ENCODE assay signal across 16 cellular contexts in genomic region chr3:190371152-190371551, GRCh38. TPM values are rescaled to one million over a fixed set of nuclear protein-coding genes. Genes with fewer than 3 reads are reported as not detected.
DNase-seq lines count a peak whose midpoint lies in the region; ATAC-seq and TF ChIP-seq lines count a peak whose summit lies in the region.
"Had no signal": no experiment of that assay in that cellular context is flagged by ENCODE, and none has a peak within 500 bp of the region (broad histone marks: within the 10 kb centered on the region; RNA-seq: fewer than 3 reads in every experiment).

No MANE protein-coding gene starts in this region.

- H4K20me1 ChIP-seq in smooth muscle cell (ENCODE audit: low read depth): no peaks in the 10 kb centered on the region
- H4K20me1 ChIP-seq: BLaER1 treated with 17β-estradiol and CSF1 and Interleukin-3, amounts not matched to agents 10 nM and 100 nM had no signal

- WGBS in smooth muscle cell (ENCODE audit: low lambda C conversion rate): 41% methylated on average over 2 of the region's 2 CpGs

- no peak overlapping the region for H2AFZ ChIP-seq in smooth muscle cell (ENCODE audit: low read depth)

- H3K36me3 ChIP-seq in smooth muscle cell (ENCODE audit: low read depth): no peaks in the 10 kb centered on the region
- H3K36me3 ChIP-seq: BLaER1 treated with 17β-estradiol and CSF1 and Interleukin-3, amounts not matched to agents 10 nM and 100 nM; HAP-1 had no signal

- DNase-seq in ELR (ENCODE audit: low read depth) (peak; percentile 66), RWPE1 (ENCODE audit: low spot score) (peak; percentile 32), epithelial cell of prostate (ENCODE audit: low read depth, low spot score) (no peak), smooth muscle cell (lab: John Stamatoyannopoulos, UW; ENCODE audit: unreplicated experiment) (no peak), HT-29 (ENCODE audit: low spot score) (no peak)
- DNase-seq: ACHN; CD4-positive, CD25-positive, alpha-beta regulatory T cell; DMS 273 treated with DMSO at 0.1 percent for 48 hours; GOT3 had no signal

- no peak for TF ChIP-seq CTCF in RWPE1 (conservative IDR thresholded peaks at IDR 0.05; ENCODE audit: low read depth)
- no peak for TF ChIP-seq CTCF in smooth muscle cell (IDR thresholded peaks at IDR 0.05; ENCODE audit: borderline replicate concordance, insufficient read depth, poor library complexity, severe bottlenecking)

- H3F3A ChIP-seq in smooth muscle cell (ENCODE audit: low read depth): no peaks in the 10 kb centered on the region

- H3K79me2 ChIP-seq in smooth muscle cell (ENCODE audit: low read depth): no peaks in the 10 kb centered on the region

- H3K4me1 ChIP-seq in smooth muscle cell (ENCODE audit: low read depth): no peaks in the 10 kb centered on the region
- H3K4me1 ChIP-seq: HAP-1 had no signal

- no peaks in the 10 kb centered on the region for H3K9me3 ChIP-seq in smooth muscle cell (replicated peaks; ENCODE audit: low read depth)
- H3K9me3 ChIP-seq: BLaER1 treated with 17β-estradiol and CSF1 and Interleukin-3, amounts not matched to agents 10 nM and 100 nM; HAP-1 had no signal

- no peak for ATAC-seq in GM19351 (IDR thresholded peaks at IDR 0.05; ENCODE audit: unreplicated experiment)
- no peak for ATAC-seq in GM19397 (IDR thresholded peaks at IDR 0.05; ENCODE audit: unreplicated experiment)
- ATAC-seq: GM12878 had no signal

- H3K9ac ChIP-seq in smooth muscle cell (ENCODE audit: low read depth): no peak overlapping the region
- H3K9ac ChIP-seq: BLaER1 treated with 17β-estradiol and CSF1 and Interleukin-3, amounts not matched to agents 10 nM and 100 nM had no signal

- H3K27ac ChIP-seq in RWPE1: no peak overlapping the region
- H3K27ac ChIP-seq in epithelial cell of prostate: peak overlapping the region; percentile 94
- H3K27ac ChIP-seq in smooth muscle cell (ENCODE audit: low read depth): peak overlapping the region; percentile 57
- H3K27ac ChIP-seq: BLaER1 treated with 17β-estradiol and CSF1 and Interleukin-3, amounts not matched to agents 10 nM and 100 nM had no signal

- no peaks in the 10 kb centered on the region for H3K27me3 ChIP-seq in smooth muscle cell (ENCODE audit: low read depth)
- H3K27me3 ChIP-seq: BLaER1 treated with 17β-estradiol and CSF1 and Interleukin-3, amounts not matched to agents 10 nM and 100 nM had no signal

- H3K4me2 ChIP-seq in smooth muscle cell: no peak overlapping the region
- H3K4me2 ChIP-seq: BLaER1 treated with 17β-estradiol and CSF1 and Interleukin-3, amounts not matched to agents 10 nM and 100 nM had no signal

- POLR2A ChIA-PET in RWPE1 (lab: Yijun Ruan, JAX; ENCODE audit: low non-redundant PET): no interaction called here

- no peak overlapping the region for H3K4me3 ChIP-seq in smooth muscle cell
- H3K4me3 ChIP-seq: BLaER1 treated with 17β-estradiol and CSF1 and Interleukin-3, amounts not matched to agents 10 nM and 100 nM; GM12878; HAP-1 had no signal

- CTCF ChIA-PET in RWPE1 (lab: Yijun Ruan, JAX): no interaction called here

RNA-seq across cellular contexts. Expression of gene CLDN16, which starts 16.8 kb away (rescaled TPM):
- total RNA-seq in smooth muscle cell: 0.13 and 0.45 TPM in 2 replicates
- polyA plus RNA-seq in smooth muscle cell: 0.40 TPM in 1 of 2 replicates, not detected in the other
- total RNA-seq in HT-29 (2014; rRNA removed; shearing (Covaris generic)): not detected in 2 replicates
- total RNA-seq: A172; CD4-positive, CD25-positive, alpha-beta regulatory T cell; G401 had no signal
- polyA plus RNA-seq: CD4-positive, CD25-positive, alpha-beta regulatory T cell had no signal

RNA-seq across cellular contexts. Expression of gene CLDN1, which starts 48.9 kb away (rescaled TPM):
- total RNA-seq in smooth muscle cell: 25.5 and 30.5 TPM in 2 replicates
- polyA plus RNA-seq in smooth muscle cell: 3.8 and 6.2 TPM in 2 replicates
- total RNA-seq in HT-29 (2014; rRNA removed; shearing (Covaris generic)): 11.4 and 14.2 TPM in 2 replicates
- total RNA-seq: G401 had no signal

Comparison
In these comparisons a context has a peak if more than half of its experiments do, and no peak if none do; other contexts are left out.
1. DNase-seq: peak in ELR (single experiment) and RWPE1 (single experiment); none in epithelial cell of prostate (single experiment), smooth muscle cell (single experiment) and HT-29 (single experiment).